In the genomic region with DNA sequence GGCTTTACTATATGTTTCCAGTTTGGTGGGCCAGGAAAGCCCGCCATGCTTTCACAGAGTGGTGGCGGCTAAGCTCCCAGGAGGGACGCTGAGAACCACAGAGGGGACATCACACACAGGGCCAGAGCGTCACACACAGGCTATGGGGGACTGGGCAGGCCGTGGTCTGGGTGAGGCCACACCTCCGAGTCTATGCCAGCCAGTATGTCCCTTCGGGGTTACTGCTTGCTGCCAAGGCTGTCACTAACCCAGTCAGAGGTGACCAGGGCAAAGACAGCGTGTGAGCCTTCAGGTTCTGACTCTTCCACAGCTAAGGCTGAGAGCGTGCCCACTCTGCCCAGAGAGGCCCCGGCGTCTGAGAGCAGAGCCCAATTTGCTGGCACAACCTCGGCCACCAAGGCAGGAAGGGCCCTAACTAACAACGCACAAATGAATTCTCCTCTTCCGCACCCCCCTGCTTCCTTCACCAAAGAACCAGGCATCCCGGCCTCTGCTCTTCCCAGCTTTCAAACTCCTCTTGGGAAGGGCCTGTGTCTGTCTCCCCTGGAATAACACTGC, we compare ENCODE assay signal across 18 cellular contexts. TPM values are rescaled to one million over a fixed set of nuclear protein-coding genes. Genes with fewer than 3 reads are reported as not detected.
DNase-seq lines count a peak whose midpoint lies in the region; ATAC-seq and TF ChIP-seq lines count a peak whose summit lies in the region.
"Had no signal": no experiment of that assay in that cellular context is flagged by ENCODE, and none has a peak within 500 bp of the region (broad histone marks: within the 10 kb centered on the region; RNA-seq: fewer than 3 reads in every experiment).

No MANE protein-coding gene starts in this region.

- TF ChIP-seq CTCF in thoracic aorta (IDR thresholded peaks at IDR 0.05) (no peak), BE2C (IDR thresholded peaks at IDR 0.05; ENCODE audit: low read depth, low read length) (no peak)

- POLR2A ChIA-PET in activated naive CD8-positive, alpha-beta T cell treated with anti-CD3 and anti-CD28 coated beads, Interleukin-2, amount 10 ng/mL, durations not matched to agents 7 days and 5 days (lab: Charles Lee), result no interaction called here

- peak overlapping the region; percentile 69 to 74 for H3K27ac ChIP-seq in thoracic aorta
- H3K27ac ChIP-seq: cardiac muscle cell had no signal

- no peaks in the 10 kb centered on the region for H3K9me3 ChIP-seq in thoracic aorta
- no peaks in the 10 kb centered on the region for H3K9me3 ChIP-seq in BE2C
- H3K9me3 ChIP-seq: HAP-1 had no signal

- DNase-seq in activated T-cell treated with anti-CD3 and anti-CD28 coated beads, Interleukin-2, amount 50 U/mL, for 72 hours, result no peak
- no peak for DNase-seq in activated T-cell treated with anti-CD3 and anti-CD28 coated beads for 4 hours
- DNase-seq in activated naive CD8-positive, alpha-beta T cell treated with anti-CD3 and anti-CD28 coated beads, Interleukin-2, amount 10 ng/mL, durations not matched to agents 7 days and 5 days, result no peak
- no peak for DNase-seq in memory B cell (ENCODE audit: low spot score in 2 of 2)
- DNase-seq in thoracic aorta (ENCODE audit: low spot score), result no peak
- DNase-seq in T-helper 9 cell, result no peak
- no peak for DNase-seq in medulla oblongata (ENCODE audit: extremely low spot score)
- no peak for DNase-seq in BE2C
- DNase-seq: ACHN; activated CD4-positive, alpha-beta T cell treated with anti-CD3 and anti-CD28 coated beads, Interleukin-2, amount 10 ng/mL, durations not matched to agents 24 days and 14 days; COR-L47; effector memory CD8-positive, alpha-beta T cell; NCI-H2107; occipital lobe; stimulated activated naive CD4-positive, alpha-beta T cell treated with Interleukin-2 at 50 U/mL for 16 hours had no signal

- no peaks in the 10 kb centered on the region for H3K27me3 ChIP-seq in thoracic aorta (replicated peaks; ENCODE audit: insufficient read depth)
- no peaks in the 10 kb centered on the region for H3K27me3 ChIP-seq in BE2C
- H3K27me3 ChIP-seq: cardiac muscle cell had no signal

- peak overlapping the region; percentile 75 for H3K27ac Mint-ChIP-seq in activated T-cell treated with anti-CD3 and anti-CD28 coated beads, Interleukin-2, amount 50 U/mL, for 72 hours
- H3K27ac Mint-ChIP-seq in activated naive CD8-positive, alpha-beta T cell treated with anti-CD3 and anti-CD28 coated beads, Interleukin-2, amount 10 ng/mL, durations not matched to agents 7 days and 5 days, result peak overlapping the region; percentile 74
- H3K27ac Mint-ChIP-seq in memory B cell, result peak overlapping the region; percentile 50

- no peaks in the 10 kb centered on the region for H3K27me3 Mint-ChIP-seq in activated T-cell treated with anti-CD3 and anti-CD28 coated beads, Interleukin-2, amount 50 U/mL, for 72 hours (ENCODE audit: low read depth)
- H3K27me3 Mint-ChIP-seq in activated naive CD8-positive, alpha-beta T cell treated with anti-CD3 and anti-CD28 coated beads, Interleukin-2, amount 10 ng/mL, durations not matched to agents 7 days and 5 days, result no peaks in the 10 kb centered on the region
- no peaks in the 10 kb centered on the region for H3K27me3 Mint-ChIP-seq in memory B cell
- H3K27me3 Mint-ChIP-seq: activated CD4-positive, alpha-beta T cell treated with anti-CD3 and anti-CD28 coated beads, Interleukin-2, amount 10 ng/mL, durations not matched to agents 24 days and 14 days; effector memory CD8-positive, alpha-beta T cell had no signal

- H3K36me3 Mint-ChIP-seq in activated T-cell treated with anti-CD3 and anti-CD28 coated beads, Interleukin-2, amount 50 U/mL, for 72 hours (ENCODE audit: insufficient read depth in 2 of 2), result peaks cover 1 to 5% of the 10 kb centered on the region in 2 donors
- peaks cover 2% of the 10 kb centered on the region for H3K36me3 Mint-ChIP-seq in activated naive CD8-positive, alpha-beta T cell treated with anti-CD3 and anti-CD28 coated beads, Interleukin-2, amount 10 ng/mL, durations not matched to agents 7 days and 5 days
- H3K36me3 Mint-ChIP-seq in memory B cell, result peaks cover 5% of the 10 kb centered on the region

- H3K4me1 Mint-ChIP-seq in activated T-cell treated with anti-CD3 and anti-CD28 coated beads, Interleukin-2, amount 50 U/mL, for 72 hours (ENCODE audit: low read depth), result peaks cover 18% of the 10 kb centered on the region
- peaks cover 11% of the 10 kb centered on the region for H3K4me1 Mint-ChIP-seq in activated naive CD8-positive, alpha-beta T cell treated with anti-CD3 and anti-CD28 coated beads, Interleukin-2, amount 10 ng/mL, durations not matched to agents 7 days and 5 days
- H3K4me1 Mint-ChIP-seq in memory B cell, result peaks cover 13% of the 10 kb centered on the region

- H3K36me3 ChIP-seq in thoracic aorta, result no peaks in the 10 kb centered on the region
- H3K36me3 ChIP-seq in BE2C, result peaks cover 21% of the 10 kb centered on the region
- H3K36me3 ChIP-seq: cardiac muscle cell had no signal

- H3K4me1 ChIP-seq in thoracic aorta (ENCODE audit: control insufficient read depth in 1 of 2, low read depth in 2 of 2) (peaks cover 18 to 43% of the 10 kb centered on the region in 2 donors), BE2C (no peaks in the 10 kb centered on the region)

- H3K4me3 ChIP-seq in thoracic aorta (peak overlapping the region; percentile 66), BE2C (ENCODE audit: low read depth, low read length) (no peak overlapping the region)
- H3K4me3 ChIP-seq: cardiac muscle cell, lung had no signal

- no peaks in the 10 kb centered on the region for H3K9me3 Mint-ChIP-seq in activated T-cell treated with anti-CD3 and anti-CD28 coated beads, Interleukin-2, amount 50 U/mL, for 72 hours
- no peaks in the 10 kb centered on the region for H3K9me3 Mint-ChIP-seq in activated naive CD8-positive, alpha-beta T cell treated with anti-CD3 and anti-CD28 coated beads, Interleukin-2, amount 10 ng/mL, durations not matched to agents 7 days and 5 days
- H3K9me3 Mint-ChIP-seq in memory B cell, result peaks cover 2% of the 10 kb centered on the region
- H3K9me3 Mint-ChIP-seq: activated CD4-positive, alpha-beta T cell treated with anti-CD3 and anti-CD28 coated beads, Interleukin-2, amount 10 ng/mL, durations not matched to agents 24 days and 14 days; effector memory CD8-positive, alpha-beta T cell had no signal

- H3K4me3 Mint-ChIP-seq in activated T-cell treated with anti-CD3 and anti-CD28 coated beads, Interleukin-2, amount 50 U/mL, for 72 hours, result peak overlapping the region in 1 of 2 donors; percentile 90
- no peak overlapping the region for H3K4me3 Mint-ChIP-seq in activated naive CD8-positive, alpha-beta T cell treated with anti-CD3 and anti-CD28 coated beads, Interleukin-2, amount 10 ng/mL, durations not matched to agents 7 days and 5 days
- no peak overlapping the region for H3K4me3 Mint-ChIP-seq in memory B cell

- no peak for ATAC-seq in activated T-cell treated with anti-CD3 and anti-CD28 coated beads, Interleukin-2, amount 50 U/mL, for 72 hours (replicated peaks in 1 of 2)
- ATAC-seq in activated naive CD8-positive, alpha-beta T cell treated with anti-CD3 and anti-CD28 coated beads, Interleukin-2, amount 10 ng/mL, durations not matched to agents 7 days and 5 days (ENCODE audit: low read depth), result no peak
- ATAC-seq in memory B cell (ENCODE audit: low read depth), result no peak
- no peak for ATAC-seq in thoracic aorta (ENCODE audit: insufficient number of reproducible peaks, low FRiP score, low read depth)
- ATAC-seq: effector memory CD8-positive, alpha-beta T cell had no signal

RNA-seq across cellular contexts. Expression of a gene that starts 2.9 kb away (rescaled TPM):
- total RNA-seq in activated T-cell treated with anti-CD3 and anti-CD28 coated beads, Interleukin-2, amount 50 U/mL, for 72 hours, result 1 to 10 TPM; 6.8 to 8.0 TPM
- total RNA-seq in activated naive CD8-positive, alpha-beta T cell treated with anti-CD3 and anti-CD28 coated beads, Interleukin-2, amount 10 ng/mL, durations not matched to agents 7 days and 5 days, result 1 to 10 TPM; 5.5 to 6.3 TPM
- total RNA-seq in thoracic aorta, result 1 to 10 TPM in 1 of 2 donors, under 1 TPM in 1; 0.68 to 5.5 TPM
- 22.4 TPM for polyA plus RNA-seq in BE2C (2012; ENCODE audit: insufficient read depth, insufficient read length, low read depth)

RNA-seq across cellular contexts. Expression of a gene that starts 33.7 kb away (rescaled TPM):
- total RNA-seq in activated T-cell treated with anti-CD3 and anti-CD28 coated beads, Interleukin-2, amount 50 U/mL, for 72 hours, result 10 to 100 TPM; 27.3 to 29.2 TPM
- total RNA-seq in activated naive CD8-positive, alpha-beta T cell treated with anti-CD3 and anti-CD28 coated beads, Interleukin-2, amount 10 ng/mL, durations not matched to agents 7 days and 5 days, result 10 to 100 TPM; 49.2 to 53.0 TPM
- 100 to 1,000 TPM in 1 of 2 donors, 10 to 100 TPM in 1; 64.3 to 123 TPM for total RNA-seq in thoracic aorta
- 50.0 TPM for polyA plus RNA-seq in BE2C (2012; ENCODE audit: insufficient read depth, insufficient read length, low read depth)
